In genomic region chr3:129442947-129443346, GRCh38 we compare ENCODE assay signal across 12 cellular contexts. TPM values are rescaled to one million over a fixed set of nuclear protein-coding genes. Genes with fewer than 3 reads are reported as not detected.
DNase-seq lines count a peak whose midpoint lies in the region; ATAC-seq and TF ChIP-seq lines count a peak whose summit lies in the region.
"Had no signal": no experiment of that assay in that cellular context is flagged by ENCODE, and none has a peak within 500 bp of the region (broad histone marks: within the 10 kb centered on the region; RNA-seq: fewer than 3 reads in every experiment).

No MANE protein-coding gene starts in this region.

- peak overlapping the region; percentile 54 to 99 (median 75) for H3K4me3 Mint-ChIP-seq in nephron

- TF ChIP-seq POLR2A in heart left ventricle (IDR thresholded peaks at IDR 0.05) (no peak), body of pancreas (IDR thresholded peaks at IDR 0.05) (no peak), uterus (IDR thresholded peaks at IDR 0.05) (no peak)

- no peak for TF ChIP-seq CTCF in heart left ventricle (IDR thresholded peaks at IDR 0.05)
- no peak for TF ChIP-seq CTCF in body of pancreas (IDR thresholded peaks at IDR 0.05)
- TF ChIP-seq CTCF in nephron (IDR thresholded peaks at IDR 0.05; ENCODE audit: unreplicated experiment in 3 of 3), result no peak
- TF ChIP-seq CTCF in uterus (IDR thresholded peaks at IDR 0.05), result no peak

- peak overlapping the region; percentile 7 to 90 (median 50) for H3K27ac Mint-ChIP-seq in nephron

- H3K9me3 Mint-ChIP-seq in nephron, result no peaks in the 10 kb centered on the region

- H3K27ac ChIP-seq in heart left ventricle (peak overlapping the region in 11 of 12 donors; percentile 33 to 98 (median 90)), body of pancreas (peak overlapping the region in 3 of 4 donors; percentile 82 to 93 (median 89)), uterus (peak overlapping the region; percentile 83 to 88)

- H3K9me3 ChIP-seq in heart left ventricle (no peaks in the 10 kb centered on the region), body of pancreas (no peaks in the 10 kb centered on the region), uterus (no peaks in the 10 kb centered on the region)

- DNase-seq in heart left ventricle (no peak), Right ventricle myocardium superior (no peak), body of pancreas (no peak), uterus (no peak), foreskin melanocyte (no peak), medulla oblongata (ENCODE audit: extremely low spot score) (no peak)
- DNase-seq: AML-193, NCI-H187 treated with DMSO at 0.1 percent for 48 hours, NCI-H82, SHP77 had no signal

- intact Hi-C loops in heart left ventricle (cut with DNase I), result loop anchor here in 1 of 10 donors (5.0 kb wide), 1 partner anchor 39 kb away; no protein-coding TSS in a partner anchor
- intact Hi-C loops in Right ventricle myocardium superior (cut with DNase I), result no loop called here
- intact Hi-C loops in body of pancreas (cut with DNase I), result no loop called here
- intact Hi-C loops in uterus (cut with DNase I; ENCODE audit: low total_unique reads), result no loop called here

- H3K36me3 Mint-ChIP-seq in nephron (ENCODE audit: low read depth), result no peaks in the 10 kb centered on the region

- peaks cover 48% of the 10 kb centered on the region for H3K4me1 Mint-ChIP-seq in nephron

- H3K36me3 ChIP-seq in heart left ventricle (peaks cover 0 to 4% (median under 1%) of the 10 kb centered on the region in 9 donors), body of pancreas (replicated peaks in 1 of 2; ENCODE audit: insufficient read depth in 1 of 2, low read depth in 2 of 2) (no peaks in the 10 kb centered on the region), uterus (no peaks in the 10 kb centered on the region)

- ATAC-seq in heart left ventricle (no peak), Right ventricle myocardium superior (ENCODE audit: poor library complexity) (no peak), body of pancreas (no peak), GM21515 (IDR thresholded peaks at IDR 0.05; ENCODE audit: unreplicated experiment) (no peak)

- H3K4me1 ChIP-seq in heart left ventricle (peaks cover 5 to 61% (median 40%) of the 10 kb centered on the region in 12 donors), body of pancreas (peaks cover 79% of the 10 kb centered on the region), uterus (peaks cover 12% of the 10 kb centered on the region in 2 donors)

- no peaks in the 10 kb centered on the region for H3K27me3 Mint-ChIP-seq in nephron (ENCODE audit: low read depth)

- H3K27me3 ChIP-seq in heart left ventricle (no peaks in the 10 kb centered on the region), body of pancreas (no peaks in the 10 kb centered on the region), uterus (no peaks in the 10 kb centered on the region)

- H3K4me3 ChIP-seq in heart left ventricle, result no peak overlapping the region
- no peak overlapping the region for H3K4me3 ChIP-seq in body of pancreas
- H3K4me3 ChIP-seq in uterus, result no peak overlapping the region

RNA-seq across cellular contexts. Expression of gene IFT122, which starts 2.9 kb away (rescaled TPM):
- total RNA-seq in heart left ventricle (10 to 100 TPM; 13.1 to 34.2 (median 16.6) TPM), Right ventricle myocardium superior (19.3 TPM), body of pancreas (10 to 100 TPM; 10.5 to 34.8 TPM), uterus (10 to 100 TPM in 3 of 4 donors, 1 to 10 TPM in 1; 4.1 to 70.2 (median 38.6) TPM)
- 10 to 100 TPM in 1 of 2 donors, 1 to 10 TPM in 1; 7.2 to 25.2 TPM for polyA plus RNA-seq in heart left ventricle

RNA-seq across cellular contexts. Expression of gene MBD4, which starts 3.2 kb away (rescaled TPM):
- total RNA-seq in heart left ventricle, result 10 to 100 TPM; 13.0 to 26.7 (median 20.6) TPM
- 10 to 100 TPM; 10.8 to 42.3 TPM for polyA plus RNA-seq in heart left ventricle
- 18.7 TPM for total RNA-seq in Right ventricle myocardium superior
- total RNA-seq in body of pancreas, result 10 to 100 TPM; 18.7 to 23.1 TPM
- total RNA-seq in uterus, result 10 to 100 TPM; 13.8 to 36.2 (median 20.4) TPM

RNA-seq across cellular contexts. Expression of gene EFCAB12, which starts 14.5 kb away (rescaled TPM):
- total RNA-seq in heart left ventricle, result under 1 TPM in 4 of 9 donors, not detected in 5; 0.09 to 0.20 (median 0.14) TPM
- under 1 TPM; 0.07 to 0.11 TPM for polyA plus RNA-seq in heart left ventricle
- not detected for total RNA-seq in Right ventricle myocardium superior
- 1 to 10 TPM in 1 of 2 donors, under 1 TPM in 1; under 0.01 to 1.3 TPM for total RNA-seq in body of pancreas
- under 1 TPM in 3 of 4 donors, not detected in 1; under 0.01 to 0.76 (median 0.41) TPM for total RNA-seq in uterus
